27 cellular contexts compared by ENCODE assay signal in genomic region chr12:30595742-30596141, GRCh38.
"Had no signal": no experiment of that assay in that cellular context is flagged by ENCODE, and none has a peak within 500 bp of the region (broad histone marks: within the 10 kb centered on the region; RNA-seq: fewer than 3 reads in every experiment).

No MANE protein-coding gene starts in this region.

- H3K36me3 ChIP-seq: stomach, suprapubic skin, thoracic aorta, thyroid gland, tibial artery, tibial nerve, transverse colon, upper lobe of left lung, upper lobe of right lung, uterus, vagina had no signal

- H3K4me1 ChIP-seq: stomach, suprapubic skin, testis, thyroid gland, tibial artery, tibial nerve, transverse colon, upper lobe of left lung, upper lobe of right lung, uterus, vagina had no signal

- FAIRE-seq: urothelium cell line had no signal

- DNase-seq: stimulated activated CD4-positive, alpha-beta T cell treated with anti-CD3 and anti-CD28 coated beads, Interleukin-2, amount 100 ng/mL, for 48 hours; stimulated activated CD4-positive, alpha-beta T cell treated with anti-CD3 and anti-CD28 coated beads, Interleukin-4, amount 100 ng/mL, for 1 hour; stimulated activated CD4-positive, alpha-beta T cell treated with anti-CD3 and anti-CD28 coated beads, Interleukin-4, amount 100 ng/mL, for 24 hours; stimulated activated CD4-positive, alpha-beta T cell treated with anti-CD3 and anti-CD28 coated beads, Interleukin-4, amount 100 ng/mL, for 4 hours; stimulated activated CD8-positive, alpha-beta memory T cell treated with anti-CD3 and anti-CD28 coated beads, Interleukin-4, amount 100 ng/mL, for 48 hours; stimulated activated naive B cell treated with anti-CD40 and anti-IgM and Interleukin-4, amounts not matched to agents 10 μg/mL and 1 μg/mL and 100 μg/mL, for 72 hours; stimulated activated naive CD4-positive, alpha-beta T cell; stimulated activated naive CD4-positive, alpha-beta T cell treated with Interleukin-2 at 50 U/mL for 16 hours; stimulated activated naive CD8-positive, alpha-beta T cell treated with anti-CD3 and anti-CD28 coated beads, Interleukin-15, amount 100 ng/mL, for 72 hours; stimulated activated naive CD8-positive, alpha-beta T cell treated with anti-CD3 and anti-CD28 coated beads, Interleukin-15, Interleukin-2, amounts not matched to agents 100 U/mL and 50 U/mL, for 24 hours; stomach; substantia nigra; testis; thyroid gland; tibial artery; transverse colon; trophoblast cell; upper lobe of left lung; upper lobe of right lung; uterus had no signal

- ATAC-seq: stimulated activated effector memory CD8-positive, alpha-beta T cell treated with anti-CD3 and anti-CD28 coated beads, Interleukin-12 subunit alpha, Interleukin-12 subunit beta, amount 100 ng/mL, for 72 hours; stimulated activated memory B cell treated with anti-CD40 and anti-IgM and Interleukin-4, amounts not matched to agents 10 μg/mL and 1 μg/mL and 100 μg/mL, for 72 hours; stimulated activated naive B cell treated with anti-CD40 and anti-IgM and Interleukin-4, amounts not matched to agents 10 μg/mL and 1 μg/mL and 100 μg/mL, for 72 hours; stimulated activated naive CD8-positive, alpha-beta T cell treated with anti-CD3 and anti-CD28 coated beads, Interleukin-15, amount 100 ng/mL, for 72 hours; stimulated activated naive CD8-positive, alpha-beta T cell treated with anti-CD3 and anti-CD28 coated beads, Interleukin-15, Interleukin-2, amounts not matched to agents 100 U/mL and 50 U/mL, for 24 hours; upper lobe of right lung had no signal

- H3K27me3 ChIP-seq: stomach, suprapubic skin, testis, thyroid gland, tibial artery, tibial nerve, transverse colon, upper lobe of left lung, upper lobe of right lung, uterus, vagina had no signal

- H3K27ac ChIP-seq: stomach, suprapubic skin, testis, thoracic aorta, thyroid gland, tibial artery, tibial nerve, transverse colon, upper lobe of left lung, upper lobe of right lung, uterus, vagina had no signal

- H3K9me3 ChIP-seq: suprapubic skin, testis, thoracic aorta, thyroid gland, tibial artery, tibial nerve, transverse colon, upper lobe of left lung, upper lobe of right lung, uterus, vagina had no signal

- H3K4me3 ChIP-seq: stomach, suprapubic skin, testis, thoracic aorta, thyroid gland, tibial artery, tibial nerve, transverse colon, upper lobe of left lung, upper lobe of right lung, uterus, vagina had no signal
